8 cellular contexts compared by ENCODE assay signal in the genomic region with DNA sequence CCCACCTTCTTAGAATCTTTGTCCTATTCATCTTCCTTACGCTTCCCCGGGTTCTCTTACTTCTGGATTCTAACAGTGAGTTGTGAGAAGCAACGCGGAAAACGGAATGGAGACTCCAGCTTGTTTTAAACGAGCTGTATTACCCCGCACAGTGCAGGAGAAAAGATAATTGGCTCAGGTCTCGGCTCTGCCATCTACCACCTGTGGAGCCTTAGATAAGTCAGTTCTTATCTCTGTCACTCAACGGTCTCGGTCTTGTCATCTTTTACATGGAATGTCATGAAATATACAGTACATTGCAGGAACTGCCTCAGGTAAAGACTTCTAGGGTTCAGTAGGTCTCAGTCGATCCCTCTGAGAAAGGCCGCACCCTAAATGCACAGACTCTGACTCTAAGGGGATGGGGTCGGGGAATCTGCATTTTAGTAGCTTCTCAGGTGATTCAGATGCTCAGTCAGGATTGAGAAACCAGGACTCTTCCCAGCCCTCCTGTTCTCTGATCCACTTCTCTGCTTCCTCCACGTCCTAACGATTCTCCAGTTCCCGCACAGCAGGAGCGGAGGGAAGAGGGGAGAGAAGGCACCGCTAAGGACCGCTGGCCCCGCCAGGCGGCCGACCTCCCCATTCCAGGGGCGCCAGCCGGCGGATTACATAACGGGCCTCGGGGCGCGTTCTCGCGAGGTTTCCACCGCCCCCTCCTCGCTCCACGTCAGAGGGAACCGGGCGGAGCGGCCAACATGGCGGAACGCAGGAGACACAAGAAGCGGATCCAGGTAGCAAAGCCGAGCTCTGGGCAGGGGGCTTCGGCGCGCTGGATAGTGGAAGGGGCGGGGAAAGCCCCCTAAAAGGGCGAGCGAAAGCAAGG. TPM values are rescaled to one million over a fixed set of nuclear protein-coding genes. Genes with fewer than 3 reads are reported as not detected.
A peak's percentile ranks its signal among the peaks of the same experiment; 100 is the strongest.
DNase-seq lines count a peak whose midpoint lies in the region; ATAC-seq and TF ChIP-seq lines count a peak whose summit lies in the region.

A gene with protein sequence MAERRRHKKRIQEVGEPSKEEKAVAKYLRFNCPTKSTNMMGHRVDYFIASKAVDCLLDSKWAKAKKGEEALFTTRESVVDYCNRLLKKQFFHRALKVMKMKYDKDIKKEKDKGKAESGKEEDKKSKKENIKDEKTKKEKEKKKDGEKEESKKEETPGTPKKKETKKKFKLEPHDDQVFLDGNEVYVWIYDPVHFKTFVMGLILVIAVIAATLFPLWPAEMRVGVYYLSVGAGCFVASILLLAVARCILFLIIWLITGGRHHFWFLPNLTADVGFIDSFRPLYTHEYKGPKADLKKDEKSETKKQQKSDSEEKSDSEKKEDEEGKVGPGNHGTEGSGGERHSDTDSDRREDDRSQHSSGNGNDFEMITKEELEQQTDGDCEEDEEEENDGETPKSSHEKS (plus strand): TSS at position 722 of the 865 bp plus-strand sequence. CDS start 16 bp downstream, at position 738.

- peak; percentile 93 for ATAC-seq in GM21515 (IDR thresholded peaks at IDR 0.05; ENCODE audit: unreplicated experiment)

- H3K79me2 ChIP-seq in OCI-LY1 (ENCODE audit: insufficient read depth, low read length), result peaks cover 52% of the 10 kb centered on the region

- peak within 1 kb of the TSS; percentile 91 for H3K4me2 ChIP-seq in OCI-LY1 (ENCODE audit: low read length)

- H3K27ac ChIP-seq in OCI-LY1 (ENCODE audit: low read depth, low read length, poor library complexity, severe bottlenecking), result peak within 1 kb of the TSS; percentile 91

- H3K4me1 ChIP-seq in OCI-LY1 (ENCODE audit: insufficient read depth, low read length, severe bottlenecking), result peaks cover 78% of the 10 kb centered on the region
- peaks cover 29% of the 10 kb centered on the region for H3K4me1 ChIP-seq in mononuclear cell (ENCODE audit: insufficient read depth, low read length)

- DNase-seq in DMS 273 (lab: John Stamatoyannopoulos, UW; ENCODE audit: unreplicated experiment) (peak; percentile 99), HuH-7 (ENCODE audit: low spot score) (peak; percentile 90), epidermal melanocyte (ENCODE audit: insufficient read length, low spot score) (peak; percentile 83)
- peak; percentile 98 for DNase-seq in activated CD8-positive, alpha-beta memory T cell treated with anti-CD3 and anti-CD28 coated beads, Interleukin-2, amount 50 U/mL, for 48 hours
- peak; percentile 90 to 91 for DNase-seq in stimulated activated CD8-positive, alpha-beta memory T cell treated with anti-CD3 and anti-CD28 coated beads, Interleukin-4, amount 100 ng/mL, for 1 hour (ENCODE audit: low read depth in 2 of 2, low spot score in 1 of 2)

- peak; percentile 76 for TF ChIP-seq CTCF in OCI-LY1 (IDR thresholded peaks at IDR 0.05; ENCODE audit: low read length)

- H3K9ac ChIP-seq in OCI-LY1 (ENCODE audit: low read length), result peak within 1 kb of the TSS; percentile 81

- H4K20me1 ChIP-seq in OCI-LY1 (ENCODE audit: insufficient read depth, low read length), result no peaks in the 10 kb centered on the region

- H3K9me2 ChIP-seq in OCI-LY1 (ENCODE audit: low read depth, low read length), result no peaks in the 10 kb centered on the region

- no peaks in the 10 kb centered on the region for H3F3A ChIP-seq in OCI-LY1 (ENCODE audit: insufficient read depth, low read length)

- peaks cover 9% of the 10 kb centered on the region; the same call in 1 of the 2 replicates for H3K9me3 ChIP-seq in OCI-LY1 (ENCODE audit: low read length)
- no peaks in the 10 kb centered on the region for H3K9me3 ChIP-seq in mononuclear cell (ENCODE audit: low read depth, low read length)

- no peak within 1 kb of the TSS; the same call in 1 of the 2 replicates for H2AFZ ChIP-seq in OCI-LY1 (ENCODE audit: low read length)

- H3K4me3 ChIP-seq in OCI-LY1 (ENCODE audit: low read depth, low read length, poor library complexity, severe bottlenecking) (peak within 1 kb of the TSS; percentile 90), mononuclear cell (ENCODE audit: low read length) (peak within 1 kb of the TSS; percentile 73)

- peaks cover 45% of the 10 kb centered on the region for H3K36me3 ChIP-seq in OCI-LY1 (ENCODE audit: insufficient read depth, low read length)

- H3K27me3 ChIP-seq in OCI-LY1 (ENCODE audit: insufficient read depth, low read length) (no peaks in the 10 kb centered on the region), mononuclear cell (ENCODE audit: insufficient read depth, low read length) (no peaks in the 10 kb centered on the region)

RNA-seq across cellular contexts. Expression of the gene that starts here (rescaled TPM):
- 63.8 TPM for total RNA-seq in mononuclear cell

Comparison
In these comparisons a context has a peak if more than half of its experiments do, and no peak if none do; other contexts are left out.
1. Peak in every context shown above with its lines: DNase-seq, ATAC-seq, H3K4me3 ChIP-seq and H3K27ac ChIP-seq.